Comparison of ENCODE assay signal across 2 cellular contexts in the genomic region with DNA sequence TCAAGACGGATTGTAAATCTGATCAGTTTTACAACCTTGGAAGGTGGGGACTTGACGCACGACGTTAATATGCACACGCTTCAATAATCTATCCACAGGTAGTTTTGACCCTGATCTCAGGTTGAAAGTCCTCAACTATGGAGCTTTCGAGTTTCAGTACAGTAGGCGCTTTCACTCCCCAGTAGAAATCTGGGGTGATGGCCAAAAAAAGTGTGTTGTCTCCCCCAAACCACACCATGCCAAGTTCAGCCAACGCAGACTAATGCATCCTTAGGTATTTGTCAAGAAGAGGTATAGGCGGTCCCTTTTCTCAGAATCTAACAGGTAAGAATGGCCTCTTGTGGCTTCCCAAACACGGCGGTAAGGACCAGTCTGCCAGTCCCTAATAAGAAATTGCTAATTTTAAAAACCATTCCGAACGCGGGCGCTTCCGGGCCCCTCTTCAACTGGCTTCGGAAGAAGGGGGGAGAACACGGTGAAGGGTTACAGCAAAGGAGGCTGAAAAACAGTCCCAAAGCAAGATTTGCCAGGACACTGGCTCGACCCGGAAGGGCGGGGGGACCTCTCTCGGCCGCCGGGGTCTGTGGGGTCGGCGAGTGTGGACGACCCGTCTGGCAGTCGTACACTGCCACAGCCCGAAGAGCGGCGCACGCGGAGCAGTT.
TF ChIP-seq lines count a peak whose summit lies in the region.

No MANE protein-coding gene starts in this region.

TF ChIP-seq in endothelial cell of umbilical vein, 7 proteins besides CTCF, POLR2A, EP300 and RAD21:
- no peak for TF ChIP-seq POLR2AphosphoS5 (IDR thresholded peaks at IDR 0.05; ENCODE audit: insufficient read depth, low read depth, low read length)
- no peak for TF ChIP-seq JUN (IDR thresholded peaks at IDR 0.05; ENCODE audit: borderline replicate concordance, insufficient read depth, insufficient read length, low read depth)
- TF ChIP-seq FOS (IDR thresholded peaks at IDR 0.05; ENCODE audit: borderline replicate concordance, insufficient read depth, low read length), result no peak
- TF ChIP-seq EZH2 (IDR thresholded peaks at IDR 0.05; ENCODE audit: borderline replicate concordance, low read depth, low read length, severe bottlenecking), result no peak
- TF ChIP-seq MYC (IDR thresholded peaks at IDR 0.05; ENCODE audit: low read depth, low read length), result no peak
- TF ChIP-seq, protein P1, sequence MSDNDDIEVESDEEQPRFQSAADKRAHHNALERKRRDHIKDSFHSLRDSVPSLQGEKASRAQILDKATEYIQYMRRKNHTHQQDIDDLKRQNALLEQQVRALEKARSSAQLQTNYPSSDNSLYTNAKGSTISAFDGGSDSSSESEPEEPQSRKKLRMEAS (IDR thresholded peaks at IDR 0.05; ENCODE audit: insufficient read depth, insufficient read length), result no peak

TF ChIP-seq in neural cell, 6 proteins besides CTCF, POLR2A, EP300 and RAD21:
- no peak for TF ChIP-seq MXI1 (conservative IDR thresholded peaks at IDR 0.05; ENCODE audit: poor library complexity, severe bottlenecking)
- TF ChIP-seq, protein P2, sequence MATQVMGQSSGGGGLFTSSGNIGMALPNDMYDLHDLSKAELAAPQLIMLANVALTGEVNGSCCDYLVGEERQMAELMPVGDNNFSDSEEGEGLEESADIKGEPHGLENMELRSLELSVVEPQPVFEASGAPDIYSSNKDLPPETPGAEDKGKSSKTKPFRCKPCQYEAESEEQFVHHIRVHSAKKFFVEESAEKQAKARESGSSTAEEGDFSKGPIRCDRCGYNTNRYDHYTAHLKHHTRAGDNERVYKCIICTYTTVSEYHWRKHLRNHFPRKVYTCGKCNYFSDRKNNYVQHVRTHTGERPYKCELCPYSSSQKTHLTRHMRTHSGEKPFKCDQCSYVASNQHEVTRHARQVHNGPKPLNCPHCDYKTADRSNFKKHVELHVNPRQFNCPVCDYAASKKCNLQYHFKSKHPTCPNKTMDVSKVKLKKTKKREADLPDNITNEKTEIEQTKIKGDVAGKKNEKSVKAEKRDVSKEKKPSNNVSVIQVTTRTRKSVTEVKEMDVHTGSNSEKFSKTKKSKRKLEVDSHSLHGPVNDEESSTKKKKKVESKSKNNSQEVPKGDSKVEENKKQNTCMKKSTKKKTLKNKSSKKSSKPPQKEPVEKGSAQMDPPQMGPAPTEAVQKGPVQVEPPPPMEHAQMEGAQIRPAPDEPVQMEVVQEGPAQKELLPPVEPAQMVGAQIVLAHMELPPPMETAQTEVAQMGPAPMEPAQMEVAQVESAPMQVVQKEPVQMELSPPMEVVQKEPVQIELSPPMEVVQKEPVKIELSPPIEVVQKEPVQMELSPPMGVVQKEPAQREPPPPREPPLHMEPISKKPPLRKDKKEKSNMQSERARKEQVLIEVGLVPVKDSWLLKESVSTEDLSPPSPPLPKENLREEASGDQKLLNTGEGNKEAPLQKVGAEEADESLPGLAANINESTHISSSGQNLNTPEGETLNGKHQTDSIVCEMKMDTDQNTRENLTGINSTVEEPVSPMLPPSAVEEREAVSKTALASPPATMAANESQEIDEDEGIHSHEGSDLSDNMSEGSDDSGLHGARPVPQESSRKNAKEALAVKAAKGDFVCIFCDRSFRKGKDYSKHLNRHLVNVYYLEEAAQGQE (IDR thresholded peaks at IDR 0.05; ENCODE audit: borderline replicate concordance), result peak; percentile 6
